ENCODE assay signal across 11 cellular contexts in genomic region chr2:170518911-170519310, GRCh38.
"Had no signal": no experiment of that assay in that cellular context is flagged by ENCODE, and none has a peak within 500 bp of the region (broad histone marks: within the 10 kb centered on the region; RNA-seq: fewer than 3 reads in every experiment).

No MANE protein-coding gene starts in this region.

- H3K9me3 Mint-ChIP-seq: GM23338, H9 had no signal

- DNase-seq: GM23248, GOT3, H7, H9, HCEC 1CT, HFFc6 had no signal

- H3K27ac Mint-ChIP-seq: GM23338, H9, HFFc6 had no signal

- ATAC-seq: GM23338, HCT116 had no signal

- H3K4me3 ChIP-seq: GM23248, GM23338, HAP-1 had no signal

- H3K4me1 ChIP-seq: HAP-1 had no signal

- H3K4me3 Mint-ChIP-seq: GM23338, H9, HFFc6 had no signal

- H3K27ac ChIP-seq: GM23248 had no signal

- H3K36me3 ChIP-seq: HAP-1 had no signal

- H2AFZ ChIP-seq: GM23248, GM23338 had no signal

- H3K9me3 ChIP-seq: HAP-1 had no signal

- H3K4me2 ChIP-seq: GM23338 had no signal

- FAIRE-seq: H1, H54 had no signal

- H3K9ac ChIP-seq: GM23248 had no signal
